29 cellular contexts compared by ENCODE assay signal in the genomic region with DNA sequence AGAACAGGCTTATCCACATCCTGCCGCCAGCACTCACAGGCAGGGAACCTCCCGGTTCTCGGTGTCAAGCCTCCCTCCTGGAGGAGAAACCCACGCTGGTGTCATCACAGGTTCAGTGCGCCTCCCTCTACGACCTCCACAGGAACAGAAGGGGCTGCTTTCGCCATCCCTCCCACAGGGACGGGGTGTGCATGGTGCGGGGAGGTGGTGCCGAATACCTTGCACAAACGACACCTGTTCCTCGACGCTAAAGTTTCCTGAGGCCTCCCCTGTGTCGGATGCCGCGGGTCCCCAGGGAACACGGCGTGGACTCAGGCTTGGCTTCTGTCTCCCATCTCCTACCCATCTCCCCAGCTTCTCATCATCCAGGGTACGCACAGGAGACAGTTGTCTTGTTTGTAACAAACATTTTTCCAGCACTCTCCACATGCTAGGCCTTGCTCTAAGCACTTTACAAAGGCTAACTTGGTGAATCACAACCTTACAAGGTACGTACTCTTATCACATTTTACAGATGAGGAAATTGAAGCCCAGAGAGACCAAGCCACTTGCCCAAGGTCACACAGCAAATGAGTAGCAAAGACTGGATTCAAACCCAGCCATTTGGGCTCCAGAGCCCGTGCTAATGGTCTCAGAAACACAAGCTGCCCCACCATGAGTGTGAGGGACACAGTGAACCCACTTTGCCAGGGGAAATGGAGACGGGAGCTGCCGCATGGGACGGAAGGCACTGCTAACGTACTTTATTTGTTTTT.
"Had no signal": no experiment of that assay in that cellular context is flagged by ENCODE, and none has a peak within 500 bp of the region (broad histone marks: within the 10 kb centered on the region; RNA-seq: fewer than 3 reads in every experiment).

No MANE protein-coding gene starts in this region.

- DNase-seq: activated CD4-positive, alpha-beta T cell treated with anti-CD3 and anti-CD28 coated beads for 48 hours; activated CD4-positive, alpha-beta T cell treated with anti-CD3 and anti-CD28 coated beads, Interleukin-2, amount 50 U/mL, for 48 hours; activated CD8-positive, alpha-beta memory T cell treated with anti-CD3 and anti-CD28 coated beads for 24 hours; activated gamma-delta T cell treated with Interleukin-2 at 50 U/mL for 16 hours; activated naive CD4-positive, alpha-beta T cell treated with anti-CD3 and anti-CD28 coated beads, Interleukin-2, amount 50 U/mL, for 16 hours; activated T-cell treated with anti-CD3 and anti-CD28 coated beads, Interleukin-2, amount 50 U/mL, for 1 hour; amniotic stem cell; effector CD8-positive, alpha-beta T cell; left cardiac atrium; midbrain; right cardiac atrium; stimulated activated CD4-positive, alpha-beta T cell treated with anti-CD3 and anti-CD28 coated beads, Interleukin-12 subunit alpha, Interleukin-12 subunit beta, amount 100 ng/mL, for 4 hours; stimulated activated CD4-positive, alpha-beta T cell treated with anti-CD3 and anti-CD28 coated beads, Interleukin-4, amount 100 ng/mL, for 1 hour; T-helper 17 cell; T1000; uterus; WERI-Rb-1 had no signal

- H3K27me3 ChIP-seq: neural progenitor cell, uterus had no signal

- H3K4me2 ChIP-seq: neural progenitor cell had no signal

- H3K36me3 ChIP-seq: breast epithelium, neural progenitor cell, thoracic aorta, uterus, WERI-Rb-1 had no signal

- H3K9me3 Mint-ChIP-seq: activated T-helper 1 cell treated with anti-CD3 and anti-CD28 coated beads, Interleukin-12 subunit alpha, Interleukin-12 subunit beta, Interleukin-2, Interleukin-4 antibody, amounts not matched to agents 30 ng/mL and 10 ng/mL and 1 ng/mL, durations not matched to agents 14 hours and 24 hours and 36 hours; central memory CD8-positive, alpha-beta T cell; naive thymus-derived CD8-positive, alpha-beta T cell; neural progenitor cell; stimulated activated naive CD8-positive, alpha-beta T cell treated with anti-CD3 and anti-CD28 coated beads, Interleukin-15, Interleukin-2, amounts not matched to agents 100 ng/mL and 50 ng/mL, for 24 hours; type B pancreatic cell had no signal

- H3K36me3 Mint-ChIP-seq: naive thymus-derived CD8-positive, alpha-beta T cell; neural progenitor cell; type B pancreatic cell had no signal

- ATAC-seq: activated CD4-positive, CD25-positive, alpha-beta regulatory T cell treated with anti-CD3 and anti-CD28 coated beads, Interleukin-2, amount 50 U/mL, for 24 hours; left cardiac atrium; naive thymus-derived CD8-positive, alpha-beta T cell; right cardiac atrium; T-helper 17 cell had no signal

- H3K9me3 ChIP-seq: breast epithelium, thoracic aorta, uterus had no signal

- H3K4me1 Mint-ChIP-seq: central memory CD8-positive, alpha-beta T cell had no signal

- H3K27ac Mint-ChIP-seq: activated T-helper 1 cell treated with anti-CD3 and anti-CD28 coated beads, Interleukin-12 subunit alpha, Interleukin-12 subunit beta, Interleukin-2, Interleukin-4 antibody, amounts not matched to agents 30 ng/mL and 10 ng/mL and 1 ng/mL, durations not matched to agents 14 hours and 24 hours and 36 hours; naive thymus-derived CD8-positive, alpha-beta T cell; stimulated activated naive CD8-positive, alpha-beta T cell treated with anti-CD3 and anti-CD28 coated beads, Interleukin-15, Interleukin-2, amounts not matched to agents 100 ng/mL and 50 ng/mL, for 24 hours; T-helper 17 cell; type B pancreatic cell had no signal

- FAIRE-seq: frontal cortex, islet of Langerhans had no signal

- H3K4me3 ChIP-seq: breast epithelium, neural progenitor cell, skin epidermis, thoracic aorta, uterus had no signal

- H3K27ac ChIP-seq: breast epithelium, neural progenitor cell, skin epidermis, thoracic aorta, uterus, WERI-Rb-1 had no signal

- H3K4me3 Mint-ChIP-seq: activated T-helper 1 cell treated with anti-CD3 and anti-CD28 coated beads, Interleukin-12 subunit alpha, Interleukin-12 subunit beta, Interleukin-2, Interleukin-4 antibody, amounts not matched to agents 30 ng/mL and 10 ng/mL and 1 ng/mL, durations not matched to agents 14 hours and 24 hours and 36 hours; central memory CD8-positive, alpha-beta T cell; naive thymus-derived CD8-positive, alpha-beta T cell; neural progenitor cell; stimulated activated naive CD8-positive, alpha-beta T cell treated with anti-CD3 and anti-CD28 coated beads, Interleukin-15, Interleukin-2, amounts not matched to agents 100 ng/mL and 50 ng/mL, for 24 hours; type B pancreatic cell had no signal

- H3K4me1 ChIP-seq: breast epithelium had no signal
